Comparison of ENCODE assay signal across 11 cellular contexts in the genomic region with DNA sequence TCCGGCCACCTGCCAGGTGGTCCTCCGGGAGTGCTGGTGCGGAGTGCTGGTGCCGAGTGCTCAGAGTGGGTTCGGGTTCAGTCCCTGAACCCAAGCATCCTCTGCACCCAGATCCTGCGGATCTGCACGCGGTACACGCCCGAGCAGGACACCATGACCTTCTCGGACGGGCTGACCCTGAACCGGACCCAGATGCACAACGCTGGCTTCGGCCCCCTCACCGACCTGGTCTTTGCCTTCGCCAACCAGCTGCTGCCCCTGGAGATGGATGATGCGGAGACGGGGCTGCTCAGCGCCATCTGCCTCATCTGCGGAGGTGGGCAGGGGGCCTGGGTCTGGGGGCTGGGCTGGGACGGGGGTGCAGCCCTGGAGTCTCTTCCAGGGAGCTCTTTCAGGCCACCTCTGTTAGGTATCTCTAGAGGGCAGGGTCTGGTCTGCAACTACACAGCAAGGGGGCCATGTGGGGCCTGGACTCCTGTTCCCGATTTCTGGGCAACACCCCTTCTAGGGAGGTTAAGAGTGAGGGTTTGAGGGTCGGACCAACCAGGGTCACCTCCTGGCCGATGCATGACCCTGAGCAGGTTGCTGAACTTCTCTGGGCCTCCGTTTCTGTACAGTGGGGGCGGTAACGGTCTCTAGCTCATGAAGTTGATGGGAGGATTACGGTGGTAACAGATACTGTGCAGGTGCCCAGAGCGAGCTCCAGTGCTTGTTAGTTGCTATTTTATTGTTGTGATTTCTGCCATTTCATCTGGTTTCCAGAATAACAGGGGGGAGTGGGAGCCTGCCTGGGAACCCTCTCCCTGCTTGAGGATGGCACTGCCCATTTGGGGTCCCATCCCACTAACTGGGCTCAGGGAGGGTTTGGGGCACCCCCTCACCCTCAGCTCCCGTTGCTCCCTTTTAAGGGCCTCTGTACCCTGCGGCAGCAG. TPM values are rescaled to one million over a fixed set of nuclear protein-coding genes. Genes with fewer than 3 reads are reported as not detected.
DNase-seq lines count a peak whose midpoint lies in the region; ATAC-seq, FAIRE-seq and TF ChIP-seq lines count a peak whose summit lies in the region.
"Had no signal": no experiment of that assay in that cellular context is flagged by ENCODE, and none has a peak within 500 bp of the region (broad histone marks: within the 10 kb centered on the region; RNA-seq: fewer than 3 reads in every experiment).

No MANE protein-coding gene starts in this region.

- peak; percentile 37 for FAIRE-seq in K562 (lab: Jason Lieb, UNC)
- FAIRE-seq: urothelium cell line had no signal

- H3K18ac ChIP-seq in mesendoderm (ENCODE audit: low read length): no peak overlapping the region

- peaks cover 49% of the 10 kb centered on the region; the same call in 2 of the 3 replicates for H3K36me3 ChIP-seq in K562 (ENCODE audit: control insufficient read depth, insufficient read depth, low read length)
- H3K36me3 ChIP-seq in mesendoderm (ENCODE audit: control insufficient read depth, insufficient read depth, low read length): peaks cover 4% of the 10 kb centered on the region
- H3K36me3 ChIP-seq in upper lobe of left lung: peaks cover 17 to 78% (median 61%) of the 10 kb centered on the region in 4 donors

- BruUV-seq in K562 (replicated peaks; lab: Mats Ljungman, UMichigan): no TSS peak

- H3K4me1 ChIP-seq in K562 (replicated peaks in 1 of 2; ENCODE audit: control insufficient read depth in 2 of 2, insufficient read depth in 2 of 2, low read length in 2 of 2) (peaks cover 0 to 64% of the 10 kb centered on the region in 2 experiments; a peak in 3 of 5 replicates), mesendoderm (ENCODE audit: control insufficient read depth, low read depth, low read length) (peaks cover 12% of the 10 kb centered on the region), upper lobe of left lung (peaks cover 62 to 91% (median 64%) of the 10 kb centered on the region in 4 donors)

- 85% methylated on average over 28 of the region's 32 CpGs for WGBS in K562 (ENCODE audit: insufficient coverage, low coverage, missing lambda C conversion rate)
- WGBS in mesendoderm (ENCODE audit: extremely low coverage, insufficient coverage, low lambda C conversion rate): no CpG with 5 or more reads among the region's 32 CpGs
- WGBS in upper lobe of left lung, 2 donors: 85% methylated on average over 13 to 29 of the region's 32 CpGs

- no peak overlapping the region for H2BK120ac ChIP-seq in mesendoderm (ENCODE audit: low read depth, low read length)

- H3K79me2 ChIP-seq in K562 (ENCODE audit: control insufficient read depth, insufficient read depth, low read length) (no peaks in the 10 kb centered on the region; the same call in 2 of the 3 replicates), mesendoderm (ENCODE audit: control insufficient read depth, insufficient read depth, low read length) (peaks cover 7% of the 10 kb centered on the region)

- H3K9ac ChIP-seq in K562 (ENCODE audit: insufficient read depth in 1 of 2, low read depth in 2 of 2, low read length in 2 of 2) (no peak overlapping the region; a peak in 1 of 4 replicates), mesendoderm (ENCODE audit: low read length) (peak overlapping the region; percentile 16)

- H3K23ac ChIP-seq in mesendoderm (ENCODE audit: low read length): no peak overlapping the region

- H3K9me3 ChIP-seq in K562 (replicated peaks; ENCODE audit: control insufficient read depth, insufficient read depth, low read depth, low read length): no peaks in the 10 kb centered on the region
- no peaks in the 10 kb centered on the region for H3K9me3 ChIP-seq in upper lobe of left lung

- H3K27me3 ChIP-seq in K562 (ENCODE audit: control insufficient read depth in 2 of 2, insufficient read depth in 2 of 2, low read length in 2 of 2) (no peaks in the 10 kb centered on the region), mesendoderm (ENCODE audit: insufficient read depth, low read length, poor library complexity) (no peaks in the 10 kb centered on the region), upper lobe of left lung (no peaks in the 10 kb centered on the region)

- TF ChIP-seq POLR2A in K562 (conservative IDR thresholded peaks at IDR 0.05): no peak
- TF ChIP-seq POLR2A in upper lobe of left lung (IDR thresholded peaks at IDR 0.05): no peak

- no peak overlapping the region for H4K5ac ChIP-seq in mesendoderm (ENCODE audit: low read length)

- 0 out of 2 replicates have a peak, but pooled peaks cover 3% of the 10 kb centered on the region for H4K20me1 ChIP-seq in K562 (replicated peaks; ENCODE audit: control insufficient read depth, insufficient read depth, low read length)

- intact Hi-C loops in Right ventricle myocardium superior (cut with DNase I) (loop anchor here (2.0 to 10.0 kb wide), 4 partner anchors 52 to 203 kb away; no protein-coding TSS in a partner anchor), Right ventricle myocardium inferior (cut with DNase I) (loop anchor here (1.0 to 5.0 kb wide), 3 partner anchors 43 to 137 kb away; a partner anchor contains a TSS), K562 (cut with micrococcal nuclease) (loop anchor here (1.0 to 10.0 kb wide), 5 partner anchors 51 to 340 kb away; a partner anchor contains a TSS)

- peaks cover 13% of the 10 kb centered on the region for H3K79me1 ChIP-seq in mesendoderm (ENCODE audit: low read length)

- DNase-seq in Right ventricle myocardium superior (peak; percentile 16), Right ventricle myocardium inferior (ENCODE audit: missing footprints) (no peak), K562 (ENCODE audit: extremely low read depth in 1 of 4, low spot score in 3 of 4) (no peak), mesendoderm (no peak), upper lobe of left lung (no peak), HCEC 1CT (no peak), UCSD-AML1 (lab: John Stamatoyannopoulos, UW; ENCODE audit: unreplicated experiment) (no peak)
- DNase-seq: SIG-M5 had no signal

- TF ChIP-seq RAD21 in K562 (CRISPR knock-in tag; conservative IDR thresholded peaks at IDR 0.05 in 1 of 2, IDR thresholded peaks at IDR 0.05 in 1 of 2): no peak

- ATAC-seq in Right ventricle myocardium superior (ENCODE audit: poor library complexity) (no peak), Right ventricle myocardium inferior (no peak), K562 (no peak), upper lobe of left lung (ENCODE audit: low FRiP score in 2 of 2) (no peak), HG02884 (IDR thresholded peaks at IDR 0.05; ENCODE audit: unreplicated experiment) (no peak)

- H3K27ac ChIP-seq in K562 (ENCODE audit: extremely low read depth, low read depth, low read length) (no peak overlapping the region), mesendoderm (ENCODE audit: low read depth, low read length) (no peak overlapping the region), upper lobe of left lung (peak overlapping the region; percentile 4 to 75 (median 56))

- no peak overlapping the region for H2BK15ac ChIP-seq in mesendoderm (replicated peaks; ENCODE audit: low read depth)

- H4K8ac ChIP-seq in mesendoderm (ENCODE audit: low read depth, low read length): no peak overlapping the region

- TF ChIP-seq CTCF in K562 (IDR thresholded peaks at IDR 0.05 in 2 of 3, conservative IDR thresholded peaks at IDR 0.05 in 1 of 3; ENCODE audit: insufficient read depth in 2 of 3, low read depth in 1 of 3, low read length in 3 of 3) (no peak), upper lobe of left lung (IDR thresholded peaks at IDR 0.05) (no peak)

- H2AFZ ChIP-seq in K562 (ENCODE audit: low read depth, low read length): no peak overlapping the region

- peak overlapping the region; percentile 56 for H3K56ac ChIP-seq in mesendoderm (ENCODE audit: low read length)

- no peak for TF ChIP-seq EP300 in K562 (IDR thresholded peaks at IDR 0.05; ENCODE audit: low read length)
- no peak for TF ChIP-seq EP300 in upper lobe of left lung (IDR thresholded peaks at IDR 0.05)

- CTCF ChIA-PET in K562 (lab: Yijun Ruan, JAX; ENCODE audit: low intra/inter-chr PET ratio): interaction anchor here (0.7 to 2.6 kb wide), 4 partner anchors 8 to 239 kb away, joined by 3 to 90 read pairs (median 3); no protein-coding TSS in a partner anchor

- POLR2A ChIA-PET in K562 (lab: Yijun Ruan, JAX): interaction anchor here (0.6 to 1.2 kb wide), 7 partner anchors 10 to 302 kb away, joined by 3 to 5 read pairs (median 3); a partner anchor contains a TSS

- in situ Hi-C loops in K562 (cut with MboI): loop anchor here (5.0 to 10.0 kb wide), 3 partner anchors 52 to 340 kb away; a partner anchor contains a TSS

- H2BK5ac ChIP-seq in mesendoderm (ENCODE audit: low read length): no peak overlapping the region

- no peak overlapping the region for H3K4ac ChIP-seq in mesendoderm (ENCODE audit: low read depth, low read length)

- H3K9me1 ChIP-seq in K562 (ENCODE audit: control insufficient read depth, insufficient read depth, low read length): no peaks in the 10 kb centered on the region

- H2AK5ac ChIP-seq in mesendoderm (ENCODE audit: low read length): no peak overlapping the region

- no peak overlapping the region for H3K4me3 ChIP-seq in K562
- H3K4me3 ChIP-seq in mesendoderm (ENCODE audit: low read length): no peak overlapping the region
- no peak overlapping the region for H3K4me3 ChIP-seq in upper lobe of left lung
- H3K4me3 ChIP-seq: coronary artery had no signal

- H3K4me2 ChIP-seq in K562 (ENCODE audit: insufficient read depth, low read length) (no peak overlapping the region), mesendoderm (ENCODE audit: low read length) (no peak overlapping the region)

RNA-seq across cellular contexts. Expression of a gene that starts 10.1 kb away (rescaled TPM):
- 1.3 TPM for total RNA-seq in Right ventricle myocardium superior
- 0.92 TPM for total RNA-seq in Right ventricle myocardium inferior
- not detected in 2 replicates for total RNA-seq in K562 (2011; cell fraction: chromatin; rRNA removed; ENCODE audit: low replicate concordance)
- total RNA-seq in K562 (2011; cell fraction: nucleolus; rRNA removed): 0.50 and 0.66 TPM in 2 replicates
- not detected in 2 replicates for total RNA-seq in K562 (2011; cell fraction: nucleoplasm; rRNA removed)
- total RNA-seq in K562 (2014; rRNA removed): not detected in 2 replicates
- not detected in 2 replicates for total RNA-seq in K562 (2014; rRNA removed; fragmentation: Illumina TruSeq; extraction: Trizol)
- not detected in 2 replicates for total RNA-seq in K562 (2015; rRNA removed; fragmentation: Illumina TruSeq; extraction: Trizol)
- total RNA-seq in K562 (2021): 0.38 TPM in 1 of 2 replicates, not detected in the other
- not detected in 2 replicates for polyA plus RNA-seq in K562 (2011; rRNA removed)
- 0.24 TPM in 1 of 2 replicates, not detected in the other for polyA plus RNA-seq in K562 (2011; cell fraction: cytosol; rRNA removed)
- polyA plus RNA-seq in K562 (2011; cell fraction: nucleus; rRNA removed): not detected in 2 replicates
- polyA plus RNA-seq in K562 (2012): 0.46 and 2.9 TPM in 2 replicates
- not detected in 2 replicates for polyA plus RNA-seq in K562 (2014; fragmentation: Illumina TruSeq; extraction: Trizol)
- not detected for polyA plus RNA-seq in K562 (2014; fragmentation: Nextera tagmentation; extraction: Ambion mirVana)
- polyA plus RNA-seq in K562 (2014; rRNA removed): 0.17 TPM in 1 of 2 replicates, not detected in the other
- polyA minus RNA-seq in K562 (2011; rRNA and poly(A)+ RNA removed): not detected in 2 replicates
- polyA minus RNA-seq in K562 (2011; cell fraction: cytosol; rRNA and poly(A)+ RNA removed): not detected in 2 replicates
- 1.2 TPM in 1 of 2 replicates, not detected in the other for polyA minus RNA-seq in K562 (2011; cell fraction: nucleus; rRNA and poly(A)+ RNA removed)
- not detected for polyA plus RNA-seq in mesendoderm (2013, experiment 1 of 2)
- not detected for polyA plus RNA-seq in mesendoderm (2013, experiment 2 of 2)
- total RNA-seq in upper lobe of left lung: 1 to 10 TPM in 4 of 6 donors, not detected in 2; 1.7 to 8.4 (median 4.5) TPM

RNA-seq across cellular contexts. Expression of a gene that starts 45.5 kb away (rescaled TPM):
- total RNA-seq in Right ventricle myocardium superior: 15.8 TPM
- total RNA-seq in Right ventricle myocardium inferior: 17.9 TPM
- 7.6 and 15.2 TPM in 2 replicates for total RNA-seq in K562 (2011; cell fraction: chromatin; rRNA removed; ENCODE audit: low replicate concordance)
- 9.7 and 10.0 TPM in 2 replicates for total RNA-seq in K562 (2011; cell fraction: nucleolus; rRNA removed)
- 5.5 and 6.0 TPM in 2 replicates for total RNA-seq in K562 (2011; cell fraction: nucleoplasm; rRNA removed)
- total RNA-seq in K562 (2014; rRNA removed): 13.6 and 18.7 TPM in 2 replicates
- 5.0 and 7.5 TPM in 2 replicates for total RNA-seq in K562 (2014; rRNA removed; fragmentation: Illumina TruSeq; extraction: Trizol)
- 7.9 and 8.3 TPM in 2 replicates for total RNA-seq in K562 (2015; rRNA removed; fragmentation: Illumina TruSeq; extraction: Trizol)
- total RNA-seq in K562 (2021): 26.2 and 28.0 TPM in 2 replicates
- 2.7 and 3.5 TPM in 2 replicates for polyA plus RNA-seq in K562 (2011; rRNA removed)
- 1.4 and 4.5 TPM in 2 replicates for polyA plus RNA-seq in K562 (2011; cell fraction: cytosol; rRNA removed)
- 4.6 and 15.6 TPM in 2 replicates for polyA plus RNA-seq in K562 (2011; cell fraction: nucleus; rRNA removed)
- polyA plus RNA-seq in K562 (2012): 16.2 and 25.9 TPM in 2 replicates
- 24.2 and 25.2 TPM in 2 replicates for polyA plus RNA-seq in K562 (2014; fragmentation: Illumina TruSeq; extraction: Trizol)
- polyA plus RNA-seq in K562 (2014; fragmentation: Nextera tagmentation; extraction: Ambion mirVana): under 1 TPM; 0.10 TPM
- 12.2 and 13.0 TPM in 2 replicates for polyA plus RNA-seq in K562 (2014; rRNA removed)
- polyA minus RNA-seq in K562 (2011; rRNA and poly(A)+ RNA removed): 2.8 and 4.2 TPM in 2 replicates
- 9.2 and 9.8 TPM in 2 replicates for polyA minus RNA-seq in K562 (2011; cell fraction: cytosol; rRNA and poly(A)+ RNA removed)
- polyA minus RNA-seq in K562 (2011; cell fraction: nucleus; rRNA and poly(A)+ RNA removed): 3.9 and 4.2 TPM in 2 replicates
- polyA plus RNA-seq in mesendoderm (2013, experiment 1 of 2): 30.6 TPM
- 29.9 TPM for polyA plus RNA-seq in mesendoderm (2013, experiment 2 of 2)
- 10 to 100 TPM; 45.7 to 95.6 (median 85.9) TPM for total RNA-seq in upper lobe of left lung

Comparison
In these comparisons a context has a peak if more than half of its experiments do, and no peak if none do; other contexts are left out.
1. H3K27ac ChIP-seq: peak in upper lobe of left lung (4 of 4); none in K562 (single experiment) and mesendoderm (single experiment).